7 cellular contexts compared by ENCODE assay signal in the genomic region with DNA sequence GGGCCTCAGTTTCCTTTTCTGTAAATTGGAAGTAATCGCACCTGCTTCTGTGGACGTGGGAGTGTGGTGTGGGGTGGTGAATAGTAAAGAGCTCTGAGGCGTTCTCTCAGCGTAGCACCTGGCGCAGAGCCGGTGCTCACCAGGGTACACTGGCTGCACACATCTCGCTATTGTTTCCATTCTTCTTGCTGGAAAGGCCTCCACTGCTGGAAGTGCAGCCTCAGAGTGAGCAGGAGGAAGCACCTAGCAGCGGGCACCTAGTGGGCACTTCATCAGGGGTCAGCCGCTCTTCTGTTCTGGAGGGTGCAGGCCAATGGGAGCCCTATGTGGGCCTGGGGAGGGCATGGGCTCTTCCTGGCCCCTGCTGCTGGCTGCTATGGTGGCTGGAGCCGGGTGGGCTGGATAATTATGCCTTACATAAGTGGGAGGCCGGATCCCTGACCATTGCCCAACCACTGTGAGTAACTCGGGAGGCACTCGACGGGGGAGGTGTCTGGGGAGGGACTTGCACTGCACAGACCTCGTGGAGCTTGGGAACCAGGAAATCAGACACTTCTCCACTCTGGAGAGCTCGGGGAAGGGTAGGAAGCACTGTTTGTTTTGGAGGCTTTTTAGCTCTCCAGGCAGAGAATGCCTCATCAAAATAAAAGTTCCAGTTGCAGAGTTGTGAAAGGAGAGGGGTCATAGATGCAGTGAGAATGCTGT. TPM values are rescaled to one million over a fixed set of nuclear protein-coding genes. Genes with fewer than 3 reads are reported as not detected.
DNase-seq lines count a peak whose midpoint lies in the region; FAIRE-seq and TF ChIP-seq lines count a peak whose summit lies in the region.

No MANE protein-coding gene starts in this region.

- peak overlapping the region; percentile 97 for H3K4me3 Mint-ChIP-seq in T-helper 2 cell treated with Interferon-gamma antibody and Interleukin-4, amounts not matched to agents 5 μg/mL and 100 μg/mL, for 36 hours

- H3K36me3 ChIP-seq in GM06990 (ENCODE audit: control insufficient read depth, insufficient read depth, low read length) (no peaks in the 10 kb centered on the region), mucosa of stomach (ENCODE audit: control insufficient read depth, insufficient read depth, low read length) (no peaks in the 10 kb centered on the region)

- TF ChIP-seq CTCF in GM06990 (IDR thresholded peaks at IDR 0.05; ENCODE audit: insufficient read depth, low read length, poor library complexity, severe bottlenecking) (no peak), NB4 (IDR thresholded peaks at IDR 0.05; ENCODE audit: low read depth, low read length) (no peak), epithelial cell of proximal tubule (conservative IDR thresholded peaks at IDR 0.05; ENCODE audit: low read depth, low read length) (peak; percentile 4)

- FAIRE-seq in urothelium cell line (lab: Jason Lieb, UNC), result peak; percentile 50

- DNase-seq in GM06990 (ENCODE audit: extremely low read depth, insufficient read length) (no peak), NB4 (ENCODE audit: low read depth) (peak; percentile 96), epithelial cell of proximal tubule (ENCODE audit: low read depth) (peak; percentile 93), urothelium cell line (ENCODE audit: low spot score) (peak; percentile 85), NCI-H1436 treated with DMSO at 0.1 percent for 48 hours (lab: John Stamatoyannopoulos, UW) (no peak)
- DNase-seq in T-helper 2 cell treated with Interferon-gamma antibody and Interleukin-4, amounts not matched to agents 5 μg/mL and 100 μg/mL, for 36 hours (ENCODE audit: low spot score), result no peak

- TF ChIP-seq POLR2A in NB4 (IDR thresholded peaks at IDR 0.05; ENCODE audit: extremely low read depth, insufficient read length), result peak; percentile 35

- no peaks in the 10 kb centered on the region for H3K9me3 ChIP-seq in mucosa of stomach (ENCODE audit: control insufficient read depth, low read length)

- peak overlapping the region; percentile 71 for H3K9ac ChIP-seq in mucosa of stomach (ENCODE audit: low read length)

- H3K27me3 Mint-ChIP-seq in T-helper 2 cell treated with Interferon-gamma antibody and Interleukin-4, amounts not matched to agents 5 μg/mL and 100 μg/mL, for 36 hours (ENCODE audit: low read depth), result peaks cover 2% of the 10 kb centered on the region

- H3K4me3 ChIP-seq in GM06990 (replicated peaks; ENCODE audit: low read depth, low read length) (peak overlapping the region; percentile 89), NB4 (ENCODE audit: low read depth, low read length) (peak overlapping the region; percentile 96), epithelial cell of proximal tubule (ENCODE audit: low read depth, low read length) (peak overlapping the region; percentile 98), mucosa of stomach (ENCODE audit: low read length) (peak overlapping the region; percentile 95)

- H3K36me3 Mint-ChIP-seq in T-helper 2 cell treated with Interferon-gamma antibody and Interleukin-4, amounts not matched to agents 5 μg/mL and 100 μg/mL, for 36 hours (ENCODE audit: low read depth), result peaks cover 12% of the 10 kb centered on the region

- peak overlapping the region; percentile 95 for H3K27ac Mint-ChIP-seq in T-helper 2 cell treated with Interferon-gamma antibody and Interleukin-4, amounts not matched to agents 5 μg/mL and 100 μg/mL, for 36 hours

- peaks cover 50% of the 10 kb centered on the region for H3K4me1 ChIP-seq in mucosa of stomach (ENCODE audit: control insufficient read depth, insufficient read depth, low read length)

- H3K27me3 ChIP-seq in GM06990 (replicated peaks; ENCODE audit: control insufficient read depth, insufficient read depth, low read length), result no peaks in the 10 kb centered on the region
- peaks cover 3% of the 10 kb centered on the region for H3K27me3 ChIP-seq in mucosa of stomach (ENCODE audit: control insufficient read depth, insufficient read depth, low read length)

- no peaks in the 10 kb centered on the region for H3K9me3 Mint-ChIP-seq in T-helper 2 cell treated with Interferon-gamma antibody and Interleukin-4, amounts not matched to agents 5 μg/mL and 100 μg/mL, for 36 hours

- peaks cover 31% of the 10 kb centered on the region for H3K4me1 Mint-ChIP-seq in T-helper 2 cell treated with Interferon-gamma antibody and Interleukin-4, amounts not matched to agents 5 μg/mL and 100 μg/mL, for 36 hours (ENCODE audit: low read depth)

RNA-seq across cellular contexts. Expression of gene MAP2K3, which starts 1.7 kb away (rescaled TPM):
- 21.8 and 24.7 TPM in 2 replicates for total RNA-seq in epithelial cell of proximal tubule

RNA-seq across cellular contexts. Expression of gene NATD1, which starts 33.0 kb away (rescaled TPM):
- total RNA-seq in epithelial cell of proximal tubule, result 2.1 and 6.4 TPM in 2 replicates

Comparison
In these comparisons a context has a peak if more than half of its experiments do, and no peak if none do; other contexts are left out.
1. DNase-seq: peak in NB4 (single experiment), epithelial cell of proximal tubule (single experiment) and urothelium cell line (single experiment); none in GM06990 (single experiment), T-helper 2 cell treated with Interferon-gamma antibody and Interleukin-4, amounts not matched to agents 5 μg/mL and 100 μg/mL, for 36 hours (single experiment) and NCI-H1436 treated with DMSO at 0.1 percent for 48 hours (single experiment).
2. Peak in every context shown above with its lines, with median percentiles within 50 percentile points of each other: H3K4me3 ChIP-seq.